Comparison of ENCODE assay signal across 8 cellular contexts in genomic region chr18:76494181-76494540, GRCh38. TPM values are rescaled to one million over a fixed set of nuclear protein-coding genes. Genes with fewer than 3 reads are reported as not detected.
DNase-seq lines count a peak whose midpoint lies in the region; ATAC-seq and TF ChIP-seq lines count a peak whose summit lies in the region.

No MANE protein-coding gene starts in this region.

- peak overlapping the region; percentile 67 for H3K27ac ChIP-seq in RWPE2 (ENCODE audit: poor library complexity, severe bottlenecking)
- peak overlapping the region; percentile 88 for H3K27ac ChIP-seq in endodermal cell (ENCODE audit: low read depth, low read length)
- H3K27ac ChIP-seq in muscle layer of duodenum (ENCODE audit: low read length) = peak overlapping the region; percentile 92

- H3K4me3 Mint-ChIP-seq in endodermal cell = peak overlapping the region; percentile 87

- POLR2A ChIA-PET in AG04449 (lab: Yijun Ruan, JAX) = no interaction called here

- DNase-seq in AG04449 (ENCODE audit: low read depth, low spot score) (no peak), GM20000 (ENCODE audit: low spot score) (peak; percentile 29), RWPE2 (ENCODE audit: low spot score) (no peak), endodermal cell (peak; percentile 78), epidermal melanocyte (ENCODE audit: insufficient read length, low spot score) (no peak), GM19240 (ENCODE audit: insufficient read length, low spot score) (no peak)
- no peak for DNase-seq in activated CD4-positive, CD25-positive, alpha-beta regulatory T cell (lab: John Stamatoyannopoulos, UW)

- peak overlapping the region; percentile 78 for H3K4me3 ChIP-seq in AG04449 (ENCODE audit: low read depth, low read length)
- peak overlapping the region; percentile 76 for H3K4me3 ChIP-seq in RWPE2 (ENCODE audit: severe bottlenecking)
- peak overlapping the region; percentile 94 for H3K4me3 ChIP-seq in endodermal cell (ENCODE audit: low read length)
- H3K4me3 ChIP-seq in muscle layer of duodenum (ENCODE audit: low read depth in 1 of 2, low read length in 2 of 2) = peak overlapping the region; percentile 74 to 96

- H3K9me3 ChIP-seq in RWPE2 (ENCODE audit: severe bottlenecking) (no peaks in the 10 kb centered on the region), endodermal cell (ENCODE audit: control insufficient read depth, low read length) (no peaks in the 10 kb centered on the region), muscle layer of duodenum (ENCODE audit: control insufficient read depth in 1 of 2, low read length in 2 of 2) (no peaks in the 10 kb centered on the region)

- TF ChIP-seq CTCF in AG04449 (IDR thresholded peaks at IDR 0.05; ENCODE audit: insufficient read depth, low read length, missing control alignments) = no peak
- no peak for TF ChIP-seq CTCF in GM20000 (IDR thresholded peaks at IDR 0.05; ENCODE audit: extremely low read depth, missing control alignments)
- TF ChIP-seq CTCF in RWPE2 (IDR thresholded peaks at IDR 0.05; ENCODE audit: poor library complexity, severe bottlenecking) = no peak
- TF ChIP-seq CTCF in endodermal cell (conservative IDR thresholded peaks at IDR 0.05) = no peak

- H3K9me3 Mint-ChIP-seq in endodermal cell = no peaks in the 10 kb centered on the region

- H3K4me1 ChIP-seq in RWPE2 (ENCODE audit: insufficient read depth, poor library complexity, severe bottlenecking) = peaks cover 12% of the 10 kb centered on the region
- H3K4me1 ChIP-seq in endodermal cell (ENCODE audit: control insufficient read depth, insufficient read depth, low read length) = no peaks in the 10 kb centered on the region
- peaks cover 9 to 12% of the 10 kb centered on the region in 2 donors for H3K4me1 ChIP-seq in muscle layer of duodenum (ENCODE audit: control insufficient read depth in 1 of 2, insufficient read depth in 2 of 2, low read length in 2 of 2)

- CTCF ChIA-PET in AG04449 (lab: Yijun Ruan, JAX) = interaction anchor here (1.8 kb wide), 1 partner anchor 95 kb away, joined by 5 read pairs; no protein-coding TSS in a partner anchor

- H3K27me3 ChIP-seq in RWPE2 (ENCODE audit: insufficient read depth, poor library complexity, severe bottlenecking) = no peaks in the 10 kb centered on the region
- peaks cover 27% of the 10 kb centered on the region for H3K27me3 ChIP-seq in endodermal cell (ENCODE audit: control insufficient read depth, insufficient read depth, low read length, poor library complexity, severe bottlenecking)
- no peaks in the 10 kb centered on the region for H3K27me3 ChIP-seq in muscle layer of duodenum (ENCODE audit: low read depth, low read length)

- peaks cover 20% of the 10 kb centered on the region for H3K4me1 Mint-ChIP-seq in endodermal cell

- H3K9ac ChIP-seq in endodermal cell (ENCODE audit: extremely low read depth, low read length, poor library complexity, severe bottlenecking) = peak overlapping the region; percentile 64

- no peaks in the 10 kb centered on the region for H3K36me3 Mint-ChIP-seq in endodermal cell (ENCODE audit: low read depth)

- H3K36me3 ChIP-seq in RWPE2 (ENCODE audit: low read depth) (no peaks in the 10 kb centered on the region), endodermal cell (ENCODE audit: control insufficient read depth, insufficient read depth, low read length) (no peaks in the 10 kb centered on the region), muscle layer of duodenum (ENCODE audit: control insufficient read depth in 1 of 2, insufficient read depth in 2 of 2, low read length in 2 of 2) (no peaks in the 10 kb centered on the region)

- peaks cover 26% of the 10 kb centered on the region for H3K27me3 Mint-ChIP-seq in endodermal cell (ENCODE audit: insufficient read depth)

- ATAC-seq in RWPE2 (ENCODE audit: low read depth) = 0 out of 3 replicates have a peak, but pooled peaks have one; percentile 19

- 0% methylated on average over 5 to 15 of the region's 21 CpGs for WGBS in endodermal cell (ENCODE audit: insufficient coverage in 1 of 2, insufficient read length in 1 of 2), 2 experiments

- peak overlapping the region; percentile 92 for H3K27ac Mint-ChIP-seq in endodermal cell

RNA-seq across cellular contexts. Expression of gene ZNF516, which starts 0.9 kb away (rescaled TPM):
- 10 to 100 TPM; 60.2 to 77.9 TPM for total RNA-seq in endodermal cell
- 61.3 TPM for polyA plus RNA-seq in endodermal cell (2013, experiment 1 of 2)
- polyA plus RNA-seq in endodermal cell (2013, experiment 2 of 2) = 59.9 TPM

Comparison
In these comparisons a context has a peak if more than half of its experiments do, and no peak if none do; other contexts are left out.
1. DNase-seq: peak in GM20000 (single experiment) and endodermal cell (single experiment); none in AG04449 (single experiment), RWPE2 (single experiment), epidermal melanocyte (single experiment), activated CD4-positive, CD25-positive, alpha-beta regulatory T cell (0 of 4) and GM19240 (single experiment).
2. Peak in every context shown above with its lines, with median percentiles within 50 percentile points of each other: H3K4me3 ChIP-seq and H3K27ac ChIP-seq.